Comparison of ENCODE assay signal across 27 cellular contexts in the genomic region with DNA sequence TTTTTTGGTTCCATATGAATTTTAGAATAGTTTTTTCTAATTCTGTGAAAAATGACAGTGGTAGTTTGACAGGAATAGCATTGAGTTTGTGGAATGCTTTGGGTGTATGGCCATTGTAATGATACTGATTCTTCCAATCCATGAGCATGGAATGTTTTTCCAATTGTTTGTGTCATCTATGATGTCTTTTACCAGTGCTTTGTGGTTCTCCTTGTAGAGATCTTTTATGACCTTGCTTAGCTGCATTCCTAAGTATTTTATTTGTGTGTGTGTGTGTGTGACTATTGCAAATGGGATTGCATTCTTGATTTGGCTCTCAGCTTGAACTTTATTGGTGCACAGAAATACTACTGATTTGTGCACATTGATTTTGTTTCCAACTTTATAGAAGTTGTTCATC. TPM values are rescaled to one million over a fixed set of nuclear protein-coding genes. Genes with fewer than 3 reads are reported as not detected.
A peak's percentile ranks its signal among the peaks of the same experiment; 100 is the strongest.
DNase-seq lines count a peak whose midpoint lies in the region; ATAC-seq and TF ChIP-seq lines count a peak whose summit lies in the region.
"Had no signal": no experiment of that assay in that cellular context is flagged by ENCODE, and none has a peak within 500 bp of the region (broad histone marks: within the 10 kb centered on the region; RNA-seq: fewer than 3 reads in every experiment).

No MANE protein-coding gene starts in this region.

- H3K4me3 Mint-ChIP-seq in effector memory CD8-positive, alpha-beta T cell, result no peak overlapping the region
- H3K4me3 Mint-ChIP-seq: CD14-positive monocyte; CD8-positive, alpha-beta memory T cell had no signal

- H3K27ac ChIP-seq in epithelial cell of prostate (no peak overlapping the region), prostate gland (peak overlapping the region; percentile 15 to 60)
- H3K27ac ChIP-seq: A549 had no signal

- no peak for TF ChIP-seq POLR2A in prostate gland (IDR thresholded peaks at IDR 0.05)

- H3K36me3 ChIP-seq in prostate gland, result no peaks in the 10 kb centered on the region
- H3K36me3 ChIP-seq: BE2C had no signal

- no peak overlapping the region for H3K4me3 ChIP-seq in prostate gland
- H3K4me3 ChIP-seq: A549 had no signal

- no peaks in the 10 kb centered on the region for H3K9me3 ChIP-seq in prostate gland
- H3K9me3 ChIP-seq: A549, BE2C had no signal

- H3K27ac Mint-ChIP-seq in effector memory CD8-positive, alpha-beta T cell, result no peak overlapping the region
- H3K27ac Mint-ChIP-seq: CD8-positive, alpha-beta memory T cell had no signal

- H3K4me1 Mint-ChIP-seq in effector memory CD8-positive, alpha-beta T cell (ENCODE audit: low read depth in 2 of 2), result no peaks in the 10 kb centered on the region
- H3K4me1 Mint-ChIP-seq: CD8-positive, alpha-beta memory T cell had no signal

- peaks cover 5% of the 10 kb centered on the region for H3K4me1 ChIP-seq in prostate gland (replicated peaks)
- H3K4me1 ChIP-seq: A549, BE2C had no signal

- intact Hi-C loops in prostate gland (cut with DNase I), result no loop called here

- H3K27me3 Mint-ChIP-seq in effector memory CD8-positive, alpha-beta T cell, result peaks cover 47 to 83% of the 10 kb centered on the region in 2 donors

- no peaks in the 10 kb centered on the region for H3K36me3 Mint-ChIP-seq in effector memory CD8-positive, alpha-beta T cell (ENCODE audit: insufficient read depth)
- H3K36me3 Mint-ChIP-seq: CD8-positive, alpha-beta memory T cell had no signal

- no peaks in the 10 kb centered on the region for H3K9me3 Mint-ChIP-seq in effector memory CD8-positive, alpha-beta T cell
- H3K9me3 Mint-ChIP-seq: CD14-positive monocyte; CD8-positive, alpha-beta memory T cell had no signal

- no peak for ATAC-seq in effector memory CD8-positive, alpha-beta T cell (replicated peaks)
- no peak for ATAC-seq in GM18867 (IDR thresholded peaks at IDR 0.05; ENCODE audit: unreplicated experiment)
- ATAC-seq: A549 had no signal

- no peaks in the 10 kb centered on the region for H3K27me3 ChIP-seq in prostate gland (replicated peaks; ENCODE audit: insufficient read depth)

- no peak for TF ChIP-seq CTCF in prostate gland (IDR thresholded peaks at IDR 0.05)

- DNase-seq in GM04503 (ENCODE audit: low read depth) (peak; percentile 21), epithelial cell of prostate (ENCODE audit: low read depth, low spot score) (peak; percentile 16), prostate gland (ENCODE audit: low spot score) (peak; percentile 41), activated gamma-delta T cell (lab: John Stamatoyannopoulos, UW) (no peak), NCI-H128 (lab: John Stamatoyannopoulos, UW; ENCODE audit: unreplicated experiment) (no peak)
- DNase-seq in effector memory CD8-positive, alpha-beta T cell, result no peak
- DNase-seq: BE2C; Calu3; CD8-positive, alpha-beta memory T cell; DMS79 treated with DMSO at 0.1 percent for 48 hours; HCEC 1CT; IMR-90; KG1; MM.1S; NCI-H1417 treated with DMSO at 0.1 percent for 48 hours; NCI-H1694 treated with DMSO at 0.1 percent for 48 hours; NCI-H2081; NCI-H2227 treated with DMSO at 0.1 percent for 48 hours; NCI-H526 treated with DMSO at 0.1 percent for 48 hours; Right ventricle myocardium superior; RPMI8226 had no signal

RNA-seq across cellular contexts. Expression of a gene that starts 3.0 kb away (rescaled TPM):
- total RNA-seq in prostate gland, result 1 to 10 TPM; 1.1 to 3.2 TPM
- total RNA-seq: Calu3, H1, IMR-90, NCI-H460, SK-MEL-5 had no signal

RNA-seq across cellular contexts. Expression of a gene that starts 49.7 kb away (rescaled TPM):
- total RNA-seq in prostate gland, result 1 to 10 TPM in 1 of 2 donors, under 1 TPM in 1; 0.91 to 3.5 TPM
- total RNA-seq: Calu3, H1, IMR-90, NCI-H460, SK-MEL-5 had no signal

Comparison
In these comparisons a context has a peak if more than half of its experiments do, and no peak if none do; other contexts are left out.
1. DNase-seq: peak in GM04503 (single experiment), epithelial cell of prostate (single experiment) and prostate gland (single experiment); none in effector memory CD8-positive, alpha-beta T cell (0 of 3), activated gamma-delta T cell (single experiment) and NCI-H128 (single experiment).